Comparison of ENCODE assay signal across 31 cellular contexts in the genomic region with DNA sequence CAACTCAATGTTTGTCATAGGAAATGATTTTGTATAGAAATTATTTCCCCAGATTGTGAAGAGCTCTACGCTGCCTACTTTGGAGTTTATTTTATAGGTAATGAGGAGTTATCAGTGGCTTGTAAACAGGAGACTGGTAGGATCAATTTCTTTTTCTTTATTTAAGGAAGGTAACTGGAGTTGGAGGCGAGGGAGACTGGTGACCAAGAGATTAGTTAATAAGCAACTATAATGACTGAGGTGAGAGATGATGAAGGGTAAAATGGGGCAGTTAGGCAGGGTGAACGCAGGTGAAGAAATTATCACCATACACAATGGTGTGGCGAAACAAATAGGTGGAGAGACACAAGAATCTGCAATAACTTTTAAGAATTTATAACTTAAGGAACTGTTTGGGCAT.
"Had no signal": no experiment of that assay in that cellular context is flagged by ENCODE, and none has a peak within 500 bp of the region (broad histone marks: within the 10 kb centered on the region; RNA-seq: fewer than 3 reads in every experiment).

No MANE protein-coding gene starts in this region.

- H3K9ac ChIP-seq: neural progenitor cell, parathyroid adenoma had no signal

- H3K27ac ChIP-seq: neural progenitor cell, ovary, parathyroid adenoma, psoas muscle, right lobe of liver, sigmoid colon, suprapubic skin, testis, tibial artery, transverse colon, upper lobe of right lung, uterus had no signal

- H3K27ac Mint-ChIP-seq: natural killer cell; nephron; neural progenitor cell; progenitor cell of endocrine pancreas; stimulated activated memory B cell treated with anti-CD40 and anti-IgM and Interleukin-4, amounts not matched to agents 10 μg/mL and 1 μg/mL and 100 μg/mL, for 72 hours; stimulated activated naive CD8-positive, alpha-beta T cell treated with anti-CD3 and anti-CD28 coated beads, Interleukin-15, amount 100 ng/mL, for 72 hours; type B pancreatic cell had no signal

- H3K36me3 ChIP-seq: neural progenitor cell, ovary, right lobe of liver, sigmoid colon, spleen, suprapubic skin, tibial artery, transverse colon, upper lobe of right lung, uterus had no signal

- H3K27me3 Mint-ChIP-seq: progenitor cell of endocrine pancreas; stimulated activated memory B cell treated with anti-CD40 and anti-IgM and Interleukin-4, amounts not matched to agents 10 μg/mL and 1 μg/mL and 100 μg/mL, for 72 hours; stimulated activated naive CD8-positive, alpha-beta T cell treated with anti-CD3 and anti-CD28 coated beads, Interleukin-15, amount 100 ng/mL, for 72 hours; type B pancreatic cell had no signal

- ATAC-seq: natural killer cell; psoas muscle; right cardiac atrium; stimulated activated memory B cell treated with anti-CD40 and anti-IgM and Interleukin-4, amounts not matched to agents 10 μg/mL and 1 μg/mL and 100 μg/mL, for 72 hours; stimulated activated naive CD8-positive, alpha-beta T cell treated with anti-CD3 and anti-CD28 coated beads, Interleukin-15, amount 100 ng/mL, for 72 hours; stimulated activated naive CD8-positive, alpha-beta T cell treated with anti-CD3 and anti-CD28 coated beads, Interleukin-15, Interleukin-2, amounts not matched to agents 100 U/mL and 50 U/mL, for 24 hours; upper lobe of right lung had no signal

- H3K4me2 ChIP-seq: neural progenitor cell, smooth muscle cell had no signal

- H3K4me1 ChIP-seq: neural progenitor cell, parathyroid adenoma, sigmoid colon, spleen, suprapubic skin, testis, upper lobe of right lung, uterus had no signal

- H3K36me3 Mint-ChIP-seq: natural killer cell; neural progenitor cell; stimulated activated memory B cell treated with anti-CD40 and anti-IgM and Interleukin-4, amounts not matched to agents 10 μg/mL and 1 μg/mL and 100 μg/mL, for 72 hours; type B pancreatic cell had no signal

- DNase-seq: natural killer cell; occipital lobe; ovary; posterior cingulate gyrus; psoas muscle; right cardiac atrium; right lobe of liver; sigmoid colon; spleen; stimulated activated CD4-positive, alpha-beta T cell treated with anti-CD3 and anti-CD28 coated beads, Interleukin-12 subunit alpha, Interleukin-12 subunit beta, amount 100 ng/mL, for 4 hours; stimulated activated CD4-positive, alpha-beta T cell treated with anti-CD3 and anti-CD28 coated beads, Interleukin-1b, Interleukin-23, amount 100 ng/mL, for 48 hours; stimulated activated CD4-positive, alpha-beta T cell treated with anti-CD3 and anti-CD28 coated beads, Interleukin-4, amount 100 ng/mL, for 1 hour; stimulated activated CD4-positive, alpha-beta T cell treated with anti-CD3 and anti-CD28 coated beads, Interleukin-4, amount 100 ng/mL, for 4 hours; stimulated activated CD8-positive, alpha-beta memory T cell treated with anti-CD3 and anti-CD28 coated beads, Interleukin-4, amount 100 ng/mL, for 48 hours; stimulated activated naive CD4-positive, alpha-beta T cell; stimulated activated naive CD8-positive, alpha-beta T cell treated with anti-CD3 and anti-CD28 coated beads, Interleukin-15, amount 100 ng/mL, for 72 hours; stimulated activated naive CD8-positive, alpha-beta T cell treated with anti-CD3 and anti-CD28 coated beads, Interleukin-15, Interleukin-2, amounts not matched to agents 100 U/mL and 50 U/mL, for 24 hours; substantia nigra; testis; tibial artery; transverse colon; upper lobe of right lung; uterus had no signal

- H3K79me2 ChIP-seq: parathyroid adenoma had no signal

- H3K9me3 Mint-ChIP-seq: neural progenitor cell had no signal

- H3K9me3 ChIP-seq: ovary, psoas muscle, right lobe of liver, sigmoid colon, suprapubic skin, testis, tibial artery, uterus had no signal

- H3K27me3 ChIP-seq: neural progenitor cell, ovary, right lobe of liver, sigmoid colon, spleen, suprapubic skin, testis, tibial artery, transverse colon, upper lobe of right lung, uterus had no signal

- H3K4me1 Mint-ChIP-seq: natural killer cell; nephron; neural progenitor cell; stimulated activated memory B cell treated with anti-CD40 and anti-IgM and Interleukin-4, amounts not matched to agents 10 μg/mL and 1 μg/mL and 100 μg/mL, for 72 hours; stimulated activated naive CD8-positive, alpha-beta T cell treated with anti-CD3 and anti-CD28 coated beads, Interleukin-15, amount 100 ng/mL, for 72 hours had no signal

- H2AFZ ChIP-seq: neural progenitor cell, parathyroid adenoma had no signal

- H3K4me3 Mint-ChIP-seq: natural killer cell; nephron; neural progenitor cell; stimulated activated memory B cell treated with anti-CD40 and anti-IgM and Interleukin-4, amounts not matched to agents 10 μg/mL and 1 μg/mL and 100 μg/mL, for 72 hours; stimulated activated naive CD8-positive, alpha-beta T cell treated with anti-CD3 and anti-CD28 coated beads, Interleukin-15, amount 100 ng/mL, for 72 hours; type B pancreatic cell had no signal

- H3K4me3 ChIP-seq: neural progenitor cell, ovary, psoas muscle, right lobe of liver, sigmoid colon, smooth muscle cell, spleen, suprapubic skin, testis, tibial artery, transverse colon, upper lobe of right lung, uterus had no signal
